In genomic region chr17:21258593-21258992, GRCh38 we compare ENCODE assay signal across 28 cellular contexts.
"Had no signal": no experiment of that assay in that cellular context is flagged by ENCODE, and none has a peak within 500 bp of the region (broad histone marks: within the 10 kb centered on the region; RNA-seq: fewer than 3 reads in every experiment).

No MANE protein-coding gene starts in this region.

- H3K27me3 ChIP-seq: SJSA1 had no signal

- H3K36me3 ChIP-seq: SJSA1 had no signal

- H3K4me3 Mint-ChIP-seq: activated CD8-positive, alpha-beta T cell treated with anti-CD3 and anti-CD28 coated beads, Interleukin-2, amount 10 ng/mL, durations not matched to agents 7 days and 5 days; activated naive CD8-positive, alpha-beta T cell treated with anti-CD3 and anti-CD28 coated beads for 36 hours; T-helper 17 cell; WTC11 had no signal

- DNase-seq: activated CD4-positive, alpha-beta T cell treated with anti-CD3 and anti-CD28 coated beads for 48 hours; activated CD4-positive, alpha-beta T cell treated with anti-CD3 and anti-CD28 coated beads, Interleukin-2, amount 50 U/mL, for 4 hours; activated CD4-positive, CD25-positive, alpha-beta regulatory T cell treated with anti-CD3 and anti-CD28 coated beads, Interleukin-2, amount 50 U/mL, for 72 hours; activated CD8-positive, alpha-beta memory T cell treated with anti-CD3 and anti-CD28 coated beads, Interleukin-2, amount 50 U/mL, for 48 hours; activated CD8-positive, alpha-beta T cell treated with anti-CD3 and anti-CD28 coated beads, Interleukin-2, amount 10 ng/mL, durations not matched to agents 7 days and 5 days; activated effector memory CD4-positive, alpha-beta T cell treated with anti-CD3 and anti-CD28 coated beads, Interleukin-2, amount 50 U/mL, for 16 hours; activated naive CD4-positive, alpha-beta T cell treated with Interleukin-2 at 50 U/mL for 16 hours; activated naive CD8-positive, alpha-beta T cell treated with anti-CD3 and anti-CD28 coated beads for 36 hours; activated T-cell treated with anti-CD3 and anti-CD28 coated beads, Interleukin-2, amount 50 U/mL, for 1 hour; Karpas-422; MV-4-11; NCI-H1092 treated with DMSO at 0.1 percent for 48 hours; NCI-H1417 treated with DMSO at 0.1 percent for 48 hours; NCI-H1694; NCI-H2029; NCI-H2107; NCI-H345; NCI-H510A; NCI-H526 treated with DMSO at 0.1 percent for 48 hours; NCI-H82; PC-3; SHP77; T-helper 17 cell; T-helper 9 cell had no signal

- H3K27ac Mint-ChIP-seq: activated CD8-positive, alpha-beta T cell treated with anti-CD3 and anti-CD28 coated beads, Interleukin-2, amount 10 ng/mL, durations not matched to agents 7 days and 5 days; activated naive CD8-positive, alpha-beta T cell treated with anti-CD3 and anti-CD28 coated beads for 36 hours; WTC11 had no signal

- H3K27ac ChIP-seq: SJSA1 had no signal

- H3K27me3 Mint-ChIP-seq: activated naive CD8-positive, alpha-beta T cell treated with anti-CD3 and anti-CD28 coated beads for 36 hours had no signal

- H3K4me3 ChIP-seq: SJSA1 had no signal

- FAIRE-seq: RCC 7860 had no signal

- H3K9me3 ChIP-seq: SJSA1 had no signal

- ATAC-seq: activated CD8-positive, alpha-beta T cell treated with anti-CD3 and anti-CD28 coated beads, Interleukin-2, amount 10 ng/mL, durations not matched to agents 7 days and 5 days; PC-3; SK-N-SH treated with all-trans-retinoic acid at 6 μM for 48 hours; T-helper 17 cell; WTC11 had no signal

- H3K36me3 Mint-ChIP-seq: activated naive CD8-positive, alpha-beta T cell treated with anti-CD3 and anti-CD28 coated beads for 36 hours; WTC11 had no signal

- H3K9me3 Mint-ChIP-seq: activated naive CD8-positive, alpha-beta T cell treated with anti-CD3 and anti-CD28 coated beads for 36 hours; WTC11 had no signal
